ENCODE assay signal across 23 cellular contexts in the genomic region with DNA sequence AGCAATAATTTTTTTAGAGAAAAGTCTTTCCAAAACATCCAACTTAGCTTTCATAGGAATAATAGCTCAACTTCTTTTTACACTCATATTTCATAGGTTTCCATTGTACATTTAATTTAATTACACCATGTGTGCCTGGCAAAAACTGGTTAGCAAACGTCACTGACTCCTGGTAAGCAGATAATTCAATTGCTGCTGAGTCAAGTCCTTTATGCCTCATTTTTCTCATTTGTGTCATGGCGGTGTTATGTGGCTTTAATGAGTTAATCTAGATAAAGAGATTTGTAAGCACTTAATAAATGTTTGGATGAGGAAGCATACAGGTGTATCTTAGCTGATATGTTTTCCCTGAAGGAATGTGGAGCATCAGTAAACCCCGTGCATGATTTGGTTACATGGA.
"Had no signal": no experiment of that assay in that cellular context is flagged by ENCODE, and none has a peak within 500 bp of the region (broad histone marks: within the 10 kb centered on the region; RNA-seq: fewer than 3 reads in every experiment).

No MANE protein-coding gene starts in this region.

- ATAC-seq: activated CD8-positive, alpha-beta T cell treated with anti-CD3 and anti-CD28 coated beads, Interleukin-2, amount 10 ng/mL, durations not matched to agents 7 days and 5 days; activated naive CD8-positive, alpha-beta T cell treated with anti-CD3 and anti-CD28 coated beads, Interleukin-2, amount 50 U/mL, for 24 hours; foreskin keratinocyte; left lung; naive thymus-derived CD4-positive, alpha-beta T cell; sciatic nerve; stimulated activated memory B cell treated with anti-CD40 and anti-IgM and Interleukin-4, amounts not matched to agents 10 μg/mL and 1 μg/mL and 100 μg/mL, for 72 hours had no signal

- H3K9me3 ChIP-seq: left lung, stomach, transverse colon had no signal

- H3K4me1 ChIP-seq: neural progenitor cell had no signal

- FAIRE-seq: TTC549, urothelium cell line had no signal

- DNase-seq: activated CD4-positive, alpha-beta T cell treated with anti-CD3 and anti-CD28 coated beads, Interleukin-2, amount 50 U/mL, for 1 hour; activated CD4-positive, CD25-positive, alpha-beta regulatory T cell treated with anti-CD3 and anti-CD28 coated beads, Interleukin-2, amount 50 U/mL, for 72 hours; activated CD8-positive, alpha-beta T cell treated with anti-CD3 and anti-CD28 coated beads, Interleukin-2, amount 10 ng/mL, durations not matched to agents 7 days and 5 days; activated gamma-delta T cell; activated naive CD4-positive, alpha-beta T cell treated with anti-CD3 and anti-CD28 coated beads, Interleukin-2, amount 50 U/mL, for 16 hours; activated naive CD8-positive, alpha-beta T cell treated with anti-CD3 and anti-CD28 coated beads, Interleukin-2, amount 50 U/mL, for 24 hours; effector CD4-positive, alpha-beta T cell; foreskin keratinocyte; immature natural killer cell; left lung; naive thymus-derived CD4-positive, alpha-beta T cell; stimulated activated CD4-positive, alpha-beta T cell treated with anti-CD3 and anti-CD28 coated beads, Interleukin-15, amount 100 ng/mL, for 24 hours; stomach; WERI-Rb-1 had no signal

- H3K27me3 ChIP-seq: cardiac muscle cell, foreskin keratinocyte, left lung, neural progenitor cell, stomach, transverse colon had no signal

- H3K4me3 ChIP-seq: cardiac muscle cell, left lung, lung, neural progenitor cell, smooth muscle cell, stomach, transverse colon had no signal

- H3K27ac ChIP-seq: cardiac muscle cell, foreskin keratinocyte, left lung, neural progenitor cell, WERI-Rb-1 had no signal

- H3K36me3 ChIP-seq: cardiac muscle cell, left lung, neural progenitor cell, stomach, transverse colon, WERI-Rb-1 had no signal
